1 cellular context compared by ENCODE assay signal in the genomic region with DNA sequence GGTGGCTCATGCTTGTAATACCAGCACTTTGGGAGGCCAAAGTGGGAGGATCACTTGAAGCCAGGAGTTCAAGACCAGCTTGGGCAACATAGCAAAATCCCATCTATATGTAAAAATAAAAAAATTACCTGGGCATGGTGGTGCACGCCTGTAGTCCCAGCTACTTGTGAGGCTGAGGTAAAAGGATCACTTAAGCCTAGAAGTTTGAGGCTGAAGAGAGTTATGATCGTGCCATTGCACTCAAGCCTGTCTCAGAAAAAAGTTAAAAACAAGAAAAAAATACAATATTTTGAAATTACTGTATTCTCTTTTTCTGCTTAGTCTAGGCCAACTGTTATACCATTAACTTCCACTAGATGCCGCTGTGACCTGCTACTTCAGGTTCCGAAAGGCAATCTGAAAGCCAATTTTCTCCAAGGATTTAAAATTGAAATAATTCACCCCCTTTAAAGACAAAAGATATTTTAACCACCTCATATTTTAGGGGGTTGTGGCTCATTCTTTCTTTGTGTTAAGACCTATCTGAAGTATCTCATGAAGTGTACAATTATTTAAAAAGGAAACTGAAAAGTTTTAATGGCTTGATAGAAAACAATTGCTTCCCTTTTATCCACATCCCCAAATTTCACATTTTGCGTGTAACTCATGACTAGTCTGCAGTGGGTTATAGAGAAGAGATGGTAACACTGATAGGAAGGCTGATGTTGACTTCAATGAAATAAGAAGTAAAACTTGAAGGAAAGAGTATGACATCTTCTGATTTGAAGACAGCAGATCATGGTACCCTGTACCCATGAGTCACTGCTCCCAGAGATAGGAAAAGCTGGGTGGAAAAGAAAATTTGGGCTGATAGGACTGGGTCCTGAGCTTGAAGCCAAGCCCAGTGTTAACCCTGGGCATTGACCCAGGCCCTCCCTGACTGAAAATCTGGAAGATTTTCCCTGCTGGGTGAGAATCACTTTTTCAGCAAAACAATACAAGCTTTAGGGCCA.
TF ChIP-seq lines count a peak whose summit lies in the region.

No MANE protein-coding gene starts in this region.

TF ChIP-seq in GM23338, 12 proteins besides CTCF, POLR2A, EP300 and RAD21 (continued from another document):
- no peak for TF ChIP-seq ZNF114 (CRISPR knock-in tag; IDR thresholded peaks at IDR 0.05)
- TF ChIP-seq CREB1 (CRISPR knock-in tag; IDR thresholded peaks at IDR 0.05; ENCODE audit: low read depth) = no peak
- no peak for TF ChIP-seq ZNF331 (CRISPR knock-in tag; IDR thresholded peaks at IDR 0.05; ENCODE audit: low read depth)
- TF ChIP-seq, protein P1, sequence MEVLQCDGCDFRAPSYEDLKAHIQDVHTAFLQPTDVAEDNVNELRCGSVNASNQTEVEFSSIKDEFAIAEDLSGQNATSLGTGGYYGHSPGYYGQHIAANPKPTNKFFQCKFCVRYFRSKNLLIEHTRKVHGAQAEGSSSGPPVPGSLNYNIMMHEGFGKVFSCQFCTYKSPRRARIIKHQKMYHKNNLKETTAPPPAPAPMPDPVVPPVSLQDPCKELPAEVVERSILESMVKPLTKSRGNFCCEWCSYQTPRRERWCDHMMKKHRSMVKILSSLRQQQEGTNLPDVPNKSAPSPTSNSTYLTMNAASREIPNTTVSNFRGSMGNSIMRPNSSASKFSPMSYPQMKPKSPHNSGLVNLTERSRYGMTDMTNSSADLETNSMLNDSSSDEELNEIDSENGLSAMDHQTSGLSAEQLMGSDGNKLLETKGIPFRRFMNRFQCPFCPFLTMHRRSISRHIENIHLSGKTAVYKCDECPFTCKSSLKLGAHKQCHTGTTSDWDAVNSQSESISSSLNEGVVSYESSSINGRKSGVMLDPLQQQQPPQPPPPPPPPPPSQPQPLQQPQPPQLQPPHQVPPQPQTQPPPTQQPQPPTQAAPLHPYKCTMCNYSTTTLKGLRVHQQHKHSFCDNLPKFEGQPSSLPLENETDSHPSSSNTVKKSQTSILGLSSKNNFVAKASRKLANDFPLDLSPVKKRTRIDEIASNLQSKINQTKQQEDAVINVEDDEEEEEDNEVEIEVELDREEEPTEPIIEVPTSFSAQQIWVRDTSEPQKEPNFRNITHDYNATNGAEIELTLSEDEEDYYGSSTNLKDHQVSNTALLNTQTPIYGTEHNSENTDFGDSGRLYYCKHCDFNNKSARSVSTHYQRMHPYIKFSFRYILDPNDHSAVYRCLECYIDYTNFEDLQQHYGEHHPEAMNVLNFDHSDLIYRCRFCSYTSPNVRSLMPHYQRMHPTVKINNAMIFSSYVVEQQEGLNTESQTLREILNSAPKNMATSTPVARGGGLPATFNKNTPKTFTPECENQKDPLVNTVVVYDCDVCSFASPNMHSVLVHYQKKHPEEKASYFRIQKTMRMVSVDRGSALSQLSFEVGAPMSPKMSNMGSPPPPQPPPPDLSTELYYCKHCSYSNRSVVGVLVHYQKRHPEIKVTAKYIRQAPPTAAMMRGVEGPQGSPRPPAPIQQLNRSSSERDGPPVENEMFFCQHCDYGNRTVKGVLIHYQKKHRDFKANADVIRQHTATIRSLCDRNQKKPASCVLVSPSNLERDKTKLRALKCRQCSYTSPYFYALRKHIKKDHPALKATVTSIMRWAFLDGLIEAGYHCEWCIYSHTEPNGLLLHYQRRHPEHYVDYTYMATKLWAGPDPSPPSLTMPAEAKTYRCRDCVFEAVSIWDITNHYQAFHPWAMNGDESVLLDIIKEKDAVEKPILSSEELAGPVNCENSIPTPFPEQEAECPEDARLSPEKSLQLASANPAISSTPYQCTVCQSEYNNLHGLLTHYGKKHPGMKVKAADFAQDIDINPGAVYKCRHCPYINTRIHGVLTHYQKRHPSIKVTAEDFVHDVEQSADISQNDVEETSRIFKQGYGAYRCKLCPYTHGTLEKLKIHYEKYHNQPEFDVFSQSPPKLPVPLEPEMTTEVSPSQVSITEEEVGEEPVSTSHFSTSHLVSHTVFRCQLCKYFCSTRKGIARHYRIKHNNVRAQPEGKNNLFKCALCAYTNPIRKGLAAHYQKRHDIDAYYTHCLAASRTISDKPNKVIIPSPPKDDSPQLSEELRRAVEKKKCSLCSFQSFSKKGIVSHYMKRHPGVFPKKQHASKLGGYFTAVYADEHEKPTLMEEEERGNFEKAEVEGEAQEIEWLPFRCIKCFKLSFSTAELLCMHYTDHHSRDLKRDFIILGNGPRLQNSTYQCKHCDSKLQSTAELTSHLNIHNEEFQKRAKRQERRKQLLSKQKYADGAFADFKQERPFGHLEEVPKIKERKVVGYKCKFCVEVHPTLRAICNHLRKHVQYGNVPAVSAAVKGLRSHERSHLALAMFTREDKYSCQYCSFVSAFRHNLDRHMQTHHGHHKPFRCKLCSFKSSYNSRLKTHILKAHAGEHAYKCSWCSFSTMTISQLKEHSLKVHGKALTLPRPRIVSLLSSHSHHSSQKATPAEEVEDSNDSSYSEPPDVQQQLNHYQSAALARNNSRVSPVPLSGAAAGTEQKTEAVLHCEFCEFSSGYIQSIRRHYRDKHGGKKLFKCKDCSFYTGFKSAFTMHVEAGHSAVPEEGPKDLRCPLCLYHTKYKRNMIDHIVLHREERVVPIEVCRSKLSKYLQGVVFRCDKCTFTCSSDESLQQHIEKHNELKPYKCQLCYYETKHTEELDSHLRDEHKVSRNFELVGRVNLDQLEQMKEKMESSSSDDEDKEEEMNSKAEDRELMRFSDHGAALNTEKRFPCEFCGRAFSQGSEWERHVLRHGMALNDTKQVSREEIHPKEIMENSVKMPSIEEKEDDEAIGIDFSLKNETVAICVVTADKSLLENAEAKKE (CRISPR knock-in tag; IDR thresholded peaks at IDR 0.05) = no peak
- TF ChIP-seq NANOG (IDR thresholded peaks at IDR 0.05; ENCODE audit: borderline replicate concordance) = no peak
- TF ChIP-seq EZH2phosphoT487 (IDR thresholded peaks at IDR 0.05; ENCODE audit: unreplicated experiment) = no peak
- no peak for TF ChIP-seq POLR2AphosphoS5 (IDR thresholded peaks at IDR 0.05; ENCODE audit: low read depth)
- no peak for TF ChIP-seq JUNB (IDR thresholded peaks at IDR 0.05; ENCODE audit: unreplicated experiment)
